In the genomic region with DNA sequence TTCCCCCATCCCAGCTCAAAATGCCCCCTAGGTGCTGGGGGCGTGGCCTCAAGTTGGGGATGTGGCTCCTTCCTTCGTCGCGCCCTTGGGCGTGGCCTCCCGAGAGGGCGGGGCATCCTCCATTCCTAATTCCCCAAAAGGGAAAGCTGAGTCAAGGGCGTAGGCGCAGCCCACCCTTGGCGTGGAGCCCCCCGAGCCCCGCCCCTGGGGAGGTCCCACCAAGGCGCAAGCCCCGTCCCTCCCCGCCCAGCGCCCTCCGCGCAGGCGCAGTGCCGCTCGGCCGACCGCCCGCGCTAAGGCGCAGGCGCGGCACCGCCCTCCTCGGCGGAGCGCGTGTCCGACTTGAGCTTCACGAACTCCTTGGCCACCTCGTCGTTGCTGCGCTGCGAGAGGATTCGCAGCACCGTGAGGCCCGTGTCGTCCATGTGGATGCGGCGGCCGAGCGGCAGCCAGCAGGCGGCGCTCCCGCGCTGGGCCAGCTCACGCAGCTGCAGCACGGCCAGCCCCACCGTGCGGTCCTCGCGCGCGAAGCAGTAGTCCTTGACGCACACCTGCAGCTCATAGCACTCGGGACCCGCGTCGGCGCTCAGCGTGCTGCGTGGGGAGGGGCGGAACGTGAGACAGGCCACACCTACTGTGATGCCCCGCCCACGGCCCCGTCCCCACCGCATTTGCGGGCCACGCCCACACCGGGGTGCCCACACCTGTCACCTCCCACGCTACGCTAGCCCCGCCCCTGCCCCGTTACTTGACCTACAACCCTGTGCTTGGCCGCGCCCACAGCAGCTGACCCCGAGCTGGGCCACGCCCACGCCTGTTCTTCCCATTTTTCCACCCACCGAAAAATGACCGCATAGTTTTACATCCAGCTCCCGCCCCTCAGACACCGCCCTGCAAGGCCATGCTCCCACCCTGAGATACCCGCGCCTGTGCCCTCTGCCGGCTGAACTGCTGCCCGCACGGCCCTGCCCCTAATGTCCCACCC, we compare ENCODE assay signal across 8 cellular contexts. TPM values are rescaled to one million over a fixed set of nuclear protein-coding genes. Genes with fewer than 3 reads are reported as not detected.
DNase-seq lines count a peak whose midpoint lies in the region; ATAC-seq and TF ChIP-seq lines count a peak whose summit lies in the region.

No MANE protein-coding gene starts in this region.

- CTCF ChIA-PET in PC-3 (lab: Charles Lee) = interaction anchor here (0.5 to 1.0 kb wide), 2 partner anchors 161 to 164 kb away, joined by 6 to 11 read pairs; no protein-coding TSS in a partner anchor

- no peaks in the 10 kb centered on the region for H3K79me2 ChIP-seq in PC-3 (ENCODE audit: low read length)
- no peaks in the 10 kb centered on the region for H3K79me2 ChIP-seq in neural progenitor cell (ENCODE audit: low read depth)

- no peaks in the 10 kb centered on the region for H4K20me1 ChIP-seq in PC-3 (ENCODE audit: low read length)
- H4K20me1 ChIP-seq in neural progenitor cell (ENCODE audit: low read depth) = no peaks in the 10 kb centered on the region

- H3K4me2 ChIP-seq in PC-3 (ENCODE audit: low read length) = peak overlapping the region; percentile 62
- peak overlapping the region; percentile 68 for H3K4me2 ChIP-seq in neural progenitor cell

- peaks cover 8% of the 10 kb centered on the region for H3K4me1 Mint-ChIP-seq in activated T-helper 1 cell treated with anti-CD3 and anti-CD28 coated beads, Interleukin-12 subunit alpha, Interleukin-12 subunit beta, Interleukin-2, Interleukin-4 antibody, amounts not matched to agents 30 ng/mL and 10 ng/mL and 1 ng/mL, durations not matched to agents 14 hours and 24 hours and 36 hours (ENCODE audit: low read depth)
- H3K4me1 Mint-ChIP-seq in neural progenitor cell = peaks cover 12% of the 10 kb centered on the region

- H3K9ac ChIP-seq in PC-3 (ENCODE audit: low read length) = no peak overlapping the region
- H3K9ac ChIP-seq in neural progenitor cell = no peak overlapping the region
- H3K9ac ChIP-seq in stomach smooth muscle (ENCODE audit: low read length in 2 of 2) = no peak overlapping the region

- H3K4me3 Mint-ChIP-seq in activated T-helper 1 cell treated with anti-CD3 and anti-CD28 coated beads, Interleukin-12 subunit alpha, Interleukin-12 subunit beta, Interleukin-2, Interleukin-4 antibody, amounts not matched to agents 30 ng/mL and 10 ng/mL and 1 ng/mL, durations not matched to agents 14 hours and 24 hours and 36 hours = peak overlapping the region; percentile 74
- H3K4me3 Mint-ChIP-seq in neural progenitor cell = peak overlapping the region; percentile 83

- H3K9me3 Mint-ChIP-seq in activated T-helper 1 cell treated with anti-CD3 and anti-CD28 coated beads, Interleukin-12 subunit alpha, Interleukin-12 subunit beta, Interleukin-2, Interleukin-4 antibody, amounts not matched to agents 30 ng/mL and 10 ng/mL and 1 ng/mL, durations not matched to agents 14 hours and 24 hours and 36 hours = no peaks in the 10 kb centered on the region
- no peaks in the 10 kb centered on the region for H3K9me3 Mint-ChIP-seq in neural progenitor cell

- no peak overlapping the region for H3K27ac ChIP-seq in PC-3 (ENCODE audit: low read length)
- no peak overlapping the region for H3K27ac ChIP-seq in neural progenitor cell
- H3K27ac ChIP-seq in stomach smooth muscle (ENCODE audit: low read length) = no peak overlapping the region

- peak overlapping the region; percentile 72 for H2AFZ ChIP-seq in PC-3 (ENCODE audit: low read length)
- H2AFZ ChIP-seq in neural progenitor cell (replicated peaks) = peak overlapping the region; percentile 35

- POLR2A ChIA-PET in PC-3 (lab: Charles Lee; ENCODE audit: unreplicated experiment) = no interaction called here

- peak; percentile 79 for ATAC-seq in GM19035 (IDR thresholded peaks at IDR 0.05; ENCODE audit: unreplicated experiment)
- peak; percentile 72 for ATAC-seq in HG03469 (IDR thresholded peaks at IDR 0.05; ENCODE audit: unreplicated experiment)
- peak; percentile 78 for ATAC-seq in PC-3

- DNase-seq in AG10803 (ENCODE audit: low read depth) (peak; percentile 47), PC-3 (peak; percentile 58), fibroblast of villous mesenchyme (ENCODE audit: low read depth) (peak; percentile 70), neural progenitor cell (ENCODE audit: low spot score) (peak; percentile 96)
- DNase-seq in activated T-helper 1 cell treated with anti-CD3 and anti-CD28 coated beads, Interleukin-12 subunit alpha, Interleukin-12 subunit beta, Interleukin-2, Interleukin-4 antibody, amounts not matched to agents 30 ng/mL and 10 ng/mL and 1 ng/mL, durations not matched to agents 14 hours and 24 hours and 36 hours (ENCODE audit: low spot score) = peak; percentile 74

- TF ChIP-seq CTCF in AG10803 (conservative IDR thresholded peaks at IDR 0.05; ENCODE audit: low read length) (peak; percentile 27; the same call in 1 of the 2 replicates), PC-3 (conservative IDR thresholded peaks at IDR 0.05; ENCODE audit: low read depth, low read length) (peak; percentile 58), fibroblast of villous mesenchyme (IDR thresholded peaks at IDR 0.05; ENCODE audit: insufficient read depth, low read depth, low read length) (peak; percentile 45), neural progenitor cell (IDR thresholded peaks at IDR 0.05) (peak; percentile 72)

- H3K4me1 ChIP-seq in PC-3 (ENCODE audit: insufficient read depth, low read length) (0 out of 2 replicates have a peak, but pooled peaks cover 6% of the 10 kb centered on the region), neural progenitor cell (peaks cover 5% of the 10 kb centered on the region), stomach smooth muscle (ENCODE audit: control insufficient read depth, insufficient read depth, low read length) (peaks cover 10% of the 10 kb centered on the region)

- no peaks in the 10 kb centered on the region for H3K9me3 ChIP-seq in PC-3 (ENCODE audit: low read length)
- no peaks in the 10 kb centered on the region for H3K9me3 ChIP-seq in neural progenitor cell (ENCODE audit: low read depth)
- H3K9me3 ChIP-seq in stomach smooth muscle (ENCODE audit: control insufficient read depth in 2 of 2, low read length in 2 of 2) = no peaks in the 10 kb centered on the region

- H3K4me3 ChIP-seq in AG10803 (ENCODE audit: low read length) (peak overlapping the region; percentile 36), PC-3 (ENCODE audit: low read length) (peak overlapping the region; percentile 43; the same call in 1 of the 2 replicates), fibroblast of villous mesenchyme (ENCODE audit: low read depth, low read length) (peak overlapping the region; percentile 50), neural progenitor cell (peak overlapping the region; percentile 31), stomach smooth muscle (ENCODE audit: low read length in 2 of 2) (peak overlapping the region; percentile 46 to 61)

- H3K36me3 ChIP-seq in PC-3 (ENCODE audit: low read depth, low read length) (no peaks in the 10 kb centered on the region), neural progenitor cell (no peaks in the 10 kb centered on the region), stomach smooth muscle (ENCODE audit: control insufficient read depth in 2 of 2, insufficient read depth in 2 of 2, low read length in 2 of 2) (no peaks in the 10 kb centered on the region)

- peaks cover 37% of the 10 kb centered on the region for H3K27me3 Mint-ChIP-seq in activated T-helper 1 cell treated with anti-CD3 and anti-CD28 coated beads, Interleukin-12 subunit alpha, Interleukin-12 subunit beta, Interleukin-2, Interleukin-4 antibody, amounts not matched to agents 30 ng/mL and 10 ng/mL and 1 ng/mL, durations not matched to agents 14 hours and 24 hours and 36 hours (ENCODE audit: insufficient read depth)
- peaks cover 9% of the 10 kb centered on the region for H3K27me3 Mint-ChIP-seq in neural progenitor cell (ENCODE audit: insufficient read depth, low read depth)

- intact Hi-C loops in PC-3 (cut with micrococcal nuclease) = no loop called here
- intact Hi-C loops in activated T-helper 1 cell treated with anti-CD3 and anti-CD28 coated beads, Interleukin-12 subunit alpha, Interleukin-12 subunit beta, Interleukin-2, Interleukin-4 antibody, amounts not matched to agents 30 ng/mL and 10 ng/mL and 1 ng/mL, durations not matched to agents 14 hours and 24 hours and 36 hours (cut with micrococcal nuclease) = loop anchor here (1.0 to 5.0 kb wide), 3 partner anchors 67 to 249 kb away; a partner anchor contains a TSS

- H3K27me3 ChIP-seq in PC-3 (ENCODE audit: low read length) = peaks cover 18% of the 10 kb centered on the region
- peaks cover 11% of the 10 kb centered on the region for H3K27me3 ChIP-seq in neural progenitor cell
- H3K27me3 ChIP-seq in stomach smooth muscle (ENCODE audit: control insufficient read depth in 1 of 2, insufficient read depth in 2 of 2, low read length in 2 of 2) = peaks cover 23 to 47% of the 10 kb centered on the region in 2 donors

- peak overlapping the region; percentile 70 for H3K27ac Mint-ChIP-seq in activated T-helper 1 cell treated with anti-CD3 and anti-CD28 coated beads, Interleukin-12 subunit alpha, Interleukin-12 subunit beta, Interleukin-2, Interleukin-4 antibody, amounts not matched to agents 30 ng/mL and 10 ng/mL and 1 ng/mL, durations not matched to agents 14 hours and 24 hours and 36 hours
- H3K27ac Mint-ChIP-seq in neural progenitor cell = peak overlapping the region; percentile 30

- BruUV-seq in PC-3 (replicated peaks; lab: Mats Ljungman, UMichigan) = no TSS peak

- H3K9me2 ChIP-seq in PC-3 (replicated peaks; ENCODE audit: low read length) = no peaks in the 10 kb centered on the region

- H3K36me3 Mint-ChIP-seq in activated T-helper 1 cell treated with anti-CD3 and anti-CD28 coated beads, Interleukin-12 subunit alpha, Interleukin-12 subunit beta, Interleukin-2, Interleukin-4 antibody, amounts not matched to agents 30 ng/mL and 10 ng/mL and 1 ng/mL, durations not matched to agents 14 hours and 24 hours and 36 hours (ENCODE audit: low read depth) = no peaks in the 10 kb centered on the region
- H3K36me3 Mint-ChIP-seq in neural progenitor cell = no peaks in the 10 kb centered on the region

- no peaks in the 10 kb centered on the region for H3F3A ChIP-seq in PC-3 (ENCODE audit: low read length, unreplicated experiment)
- peaks cover 41% of the 10 kb centered on the region for H3F3A ChIP-seq in neural progenitor cell (ENCODE audit: low read depth)

RNA-seq across cellular contexts. Expression of a gene that starts 50.6 kb away (rescaled TPM):
- 80.7 and 98.8 TPM in 2 replicates for total RNA-seq in PC-3 (2014; rRNA removed)
- total RNA-seq in activated T-helper 1 cell treated with anti-CD3 and anti-CD28 coated beads, Interleukin-12 subunit alpha, Interleukin-12 subunit beta, Interleukin-2, Interleukin-4 antibody, amounts not matched to agents 30 ng/mL and 10 ng/mL and 1 ng/mL, durations not matched to agents 14 hours and 24 hours and 36 hours = 115 and 117 TPM in 2 replicates
- 103 and 119 TPM in 2 replicates for total RNA-seq in fibroblast of villous mesenchyme
- 38.4 and 60.3 TPM in 2 replicates for total RNA-seq in neural progenitor cell (ENCODE audit: low replicate concordance)
